In the genomic region with DNA sequence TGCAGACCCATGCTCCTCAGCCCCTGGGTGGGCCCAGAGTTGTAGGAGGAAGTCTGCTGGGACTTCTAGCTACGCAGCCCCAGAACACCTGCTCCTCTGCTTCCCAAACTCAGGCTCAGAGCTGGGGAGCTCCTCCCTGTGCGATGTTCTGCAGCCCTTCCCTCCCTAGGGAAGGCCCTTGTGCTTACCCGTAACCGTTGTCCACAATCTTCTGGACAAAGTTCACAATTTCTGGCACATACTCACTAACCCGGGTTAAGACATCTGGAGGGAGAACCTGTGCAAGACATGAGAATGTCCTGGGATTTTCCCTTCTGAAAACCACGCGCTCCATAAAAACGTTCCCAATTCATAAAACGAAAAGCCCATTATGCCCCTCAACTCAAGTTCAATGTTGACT, we compare ENCODE assay signal across 16 cellular contexts. TPM values are rescaled to one million over a fixed set of nuclear protein-coding genes. Genes with fewer than 3 reads are reported as not detected.
A peak's percentile ranks its signal among the peaks of the same experiment; 100 is the strongest.
DNase-seq lines count a peak whose midpoint lies in the region; ATAC-seq and TF ChIP-seq lines count a peak whose summit lies in the region.
"Had no signal": no experiment of that assay in that cellular context is flagged by ENCODE, and none has a peak within 500 bp of the region (broad histone marks: within the 10 kb centered on the region; RNA-seq: fewer than 3 reads in every experiment).

No MANE protein-coding gene starts in this region.

- no peak overlapping the region for H2AFZ ChIP-seq in osteoblast (ENCODE audit: low read length)

- no peak for TF ChIP-seq CTCF in osteoblast (IDR thresholded peaks at IDR 0.05; ENCODE audit: extremely low read depth, low read depth, low read length)
- TF ChIP-seq CTCF in upper lobe of right lung (IDR thresholded peaks at IDR 0.05), result no peak

- H3K9me3 Mint-ChIP-seq in T-helper 2 cell treated with Interferon-gamma antibody and Interleukin-4, amounts not matched to agents 5 μg/mL and 100 μg/mL, for 36 hours, result no peaks in the 10 kb centered on the region
- H3K9me3 Mint-ChIP-seq: CD4-positive, CD25-positive, alpha-beta regulatory T cell; HFFc6 had no signal

- H3K27ac Mint-ChIP-seq in T-helper 2 cell treated with Interferon-gamma antibody and Interleukin-4, amounts not matched to agents 5 μg/mL and 100 μg/mL, for 36 hours, result peak overlapping the region; percentile 58

- no peak overlapping the region for H3K4me3 ChIP-seq in osteoblast (ENCODE audit: insufficient read depth, low read length)
- no peak overlapping the region for H3K4me3 ChIP-seq in upper lobe of right lung
- H3K4me3 ChIP-seq: BLaER1 treated with 17β-estradiol and CSF1 and Interleukin-3, amounts not matched to agents 10 nM and 100 nM; GM12878 had no signal

- no peak overlapping the region for H3K4me2 ChIP-seq in osteoblast (ENCODE audit: insufficient read depth, low read length)

- H3K36me3 Mint-ChIP-seq in T-helper 2 cell treated with Interferon-gamma antibody and Interleukin-4, amounts not matched to agents 5 μg/mL and 100 μg/mL, for 36 hours (ENCODE audit: low read depth), result peaks cover 44% of the 10 kb centered on the region

- peaks cover 31% of the 10 kb centered on the region for H3K79me2 ChIP-seq in osteoblast (ENCODE audit: insufficient read depth, low read length)

- H3K9me3 ChIP-seq in osteoblast (ENCODE audit: low read depth, low read length), result no peaks in the 10 kb centered on the region
- H3K9me3 ChIP-seq in upper lobe of right lung, result no peaks in the 10 kb centered on the region

- ATAC-seq in Right ventricle myocardium superior (ENCODE audit: poor library complexity) (no peak), Right ventricle myocardium inferior (no peak), upper lobe of right lung (no peak)
- ATAC-seq: GM12878 had no signal

- H3K27me3 ChIP-seq in osteoblast (ENCODE audit: insufficient read depth, low read length), result no peaks in the 10 kb centered on the region
- H3K27me3 ChIP-seq in upper lobe of right lung, result no peaks in the 10 kb centered on the region
- H3K27me3 ChIP-seq: BLaER1 treated with 17β-estradiol and CSF1 and Interleukin-3, amounts not matched to agents 10 nM and 100 nM had no signal

- H3K4me3 Mint-ChIP-seq in T-helper 2 cell treated with Interferon-gamma antibody and Interleukin-4, amounts not matched to agents 5 μg/mL and 100 μg/mL, for 36 hours, result no peak overlapping the region
- H3K4me3 Mint-ChIP-seq: HFFc6 had no signal

- H3K4me1 ChIP-seq in osteoblast (ENCODE audit: insufficient read depth, low read length) (no peaks in the 10 kb centered on the region), upper lobe of right lung (no peaks in the 10 kb centered on the region)

- H3K27me3 Mint-ChIP-seq in T-helper 2 cell treated with Interferon-gamma antibody and Interleukin-4, amounts not matched to agents 5 μg/mL and 100 μg/mL, for 36 hours (ENCODE audit: low read depth), result no peaks in the 10 kb centered on the region
- H3K27me3 Mint-ChIP-seq: CD4-positive, CD25-positive, alpha-beta regulatory T cell had no signal

- no peak for DNase-seq in T-helper 2 cell treated with Interferon-gamma antibody and Interleukin-4, amounts not matched to agents 5 μg/mL and 100 μg/mL, for 36 hours (ENCODE audit: low spot score)
- DNase-seq in T-helper 2 cell, result no peak
- DNase-seq in Right ventricle myocardium superior, result peak; percentile 20
- no peak for DNase-seq in Right ventricle myocardium inferior (ENCODE audit: missing footprints)
- peak; percentile 32 for DNase-seq in osteoblast (ENCODE audit: insufficient read length, low spot score, missing footprints)
- no peak for DNase-seq in stimulated activated CD4-positive, alpha-beta T cell treated with anti-CD3 and anti-CD28 coated beads, Interleukin-4, amount 100 ng/mL, for 1 hour
- DNase-seq in DMS 273 treated with DMSO at 0.1 percent for 48 hours (lab: John Stamatoyannopoulos, UW), result no peak
- DNase-seq in upper lobe of right lung, result no peak
- DNase-seq: 8988T; ACHN; CD4-positive, CD25-positive, alpha-beta regulatory T cell; DMS79; HCEC 1CT; HFFc6 had no signal

- H4K20me1 ChIP-seq in osteoblast (ENCODE audit: insufficient read depth, low read length), result peaks cover 11% of the 10 kb centered on the region

- H3K4me1 Mint-ChIP-seq in T-helper 2 cell treated with Interferon-gamma antibody and Interleukin-4, amounts not matched to agents 5 μg/mL and 100 μg/mL, for 36 hours (ENCODE audit: low read depth), result peaks cover 15% of the 10 kb centered on the region

- no peak overlapping the region for H3K27ac ChIP-seq in osteoblast (ENCODE audit: low read depth, low read length)
- H3K27ac ChIP-seq in upper lobe of right lung, result no peak overlapping the region

- H3K36me3 ChIP-seq in osteoblast (ENCODE audit: insufficient read depth, low read length) (peaks cover 76% of the 10 kb centered on the region), upper lobe of right lung (peaks cover 76% of the 10 kb centered on the region)

- intact Hi-C loops in Right ventricle myocardium superior (cut with DNase I), result no loop called here
- intact Hi-C loops in Right ventricle myocardium inferior (cut with DNase I), result no loop called here
- intact Hi-C loops in upper lobe of right lung (cut with DNase I), result no loop called here

RNA-seq across cellular contexts. Expression of a gene that starts 28.4 kb away (rescaled TPM):
- total RNA-seq in Right ventricle myocardium superior (12.8 TPM), Right ventricle myocardium inferior (17.2 TPM), osteoblast (99.3 and 106 TPM in 2 replicates), upper lobe of right lung (34.6 TPM)

RNA-seq across cellular contexts. Expression of a gene that starts 36.7 kb away (rescaled TPM):
- 154 TPM for total RNA-seq in Right ventricle myocardium superior
- total RNA-seq in Right ventricle myocardium inferior, result 168 TPM
- total RNA-seq in osteoblast, result 72.0 and 87.8 TPM in 2 replicates
- 92.7 TPM for total RNA-seq in upper lobe of right lung

Comparison
In these comparisons a context has a peak if more than half of its experiments do, and no peak if none do; other contexts are left out.
1. DNase-seq: peak in Right ventricle myocardium superior (single experiment) and osteoblast (single experiment); none in T-helper 2 cell treated with Interferon-gamma antibody and Interleukin-4, amounts not matched to agents 5 μg/mL and 100 μg/mL, for 36 hours (single experiment), T-helper 2 cell (0 of 5), Right ventricle myocardium inferior (single experiment), stimulated activated CD4-positive, alpha-beta T cell treated with anti-CD3 and anti-CD28 coated beads, Interleukin-4, amount 100 ng/mL, for 1 hour (single experiment), DMS 273 treated with DMSO at 0.1 percent for 48 hours (single experiment) and upper lobe of right lung (single experiment).